ENCODE assay signal across 1 cellular context in the genomic region with DNA sequence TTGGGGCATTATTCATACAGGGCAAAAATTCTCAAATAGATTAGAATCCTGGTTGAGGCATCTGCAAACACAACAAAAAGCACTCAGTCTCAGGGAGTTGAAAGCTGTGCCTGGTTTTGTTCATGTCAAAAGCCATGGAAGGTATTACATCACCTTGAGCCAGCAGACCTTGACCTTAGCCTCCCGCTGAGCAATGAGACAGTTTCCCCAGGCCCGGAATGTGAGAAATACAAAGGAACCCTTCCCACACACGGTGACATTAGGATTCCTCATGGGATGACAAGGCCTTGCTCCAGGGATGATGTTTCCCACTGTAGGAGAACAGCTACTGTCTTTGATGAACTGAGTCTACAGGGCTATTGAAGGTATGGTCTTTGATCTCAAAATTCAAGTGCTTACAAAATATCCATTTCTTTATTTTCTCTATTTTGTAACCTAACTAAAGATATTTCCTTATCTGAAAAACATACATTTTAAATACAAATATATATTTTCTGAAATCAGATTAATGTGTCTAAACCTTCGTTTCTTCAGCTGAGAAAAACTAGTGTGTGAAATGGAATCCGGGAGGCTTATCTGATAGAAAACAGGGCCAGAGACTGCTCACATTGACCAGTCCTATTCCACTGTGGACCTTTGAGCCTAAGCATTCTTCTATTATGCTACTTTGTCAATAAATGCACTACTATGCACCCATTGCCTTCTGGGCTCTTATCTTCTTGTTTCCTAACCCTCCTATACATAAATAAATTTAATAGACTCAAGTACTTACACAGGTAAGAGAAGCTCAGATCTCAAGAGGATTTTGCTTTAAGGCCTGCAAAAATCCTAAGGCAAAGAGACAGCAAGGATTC.
TF ChIP-seq lines count a peak whose summit lies in the region.

No MANE protein-coding gene starts in this region.

TF ChIP-seq in HepG2, 621 proteins besides CTCF, POLR2A, EP300 and RAD21 (continued from another document and continues in another):
- TF ChIP-seq ZNF710 (CRISPR knock-in tag; IDR thresholded peaks at IDR 0.05; ENCODE audit: borderline replicate concordance) = peak; percentile 62; the same call in 1 of the 2 replicates
- TF ChIP-seq ZNF775 (CRISPR knock-in tag; IDR thresholded peaks at IDR 0.05; ENCODE audit: borderline replicate concordance) = no peak
- TF ChIP-seq NFYC (CRISPR knock-in tag; IDR thresholded peaks at IDR 0.05) = no peak
- TF ChIP-seq ZNF432 (CRISPR knock-in tag; IDR thresholded peaks at IDR 0.05; ENCODE audit: borderline replicate concordance) = no peak
- TF ChIP-seq POLR2AphosphoS2 (IDR thresholded peaks at IDR 0.05; ENCODE audit: low read depth, low read length) = no peak
- peak; percentile 70 for TF ChIP-seq ZNF574 (CRISPR knock-in tag; IDR thresholded peaks at IDR 0.05)
- TF ChIP-seq AKAP8 (CRISPR knock-in tag; IDR thresholded peaks at IDR 0.05) = no peak
- TF ChIP-seq ZNF724P (CRISPR knock-in tag; IDR thresholded peaks at IDR 0.05; ENCODE audit: borderline replicate concordance) = no peak
- no peak for TF ChIP-seq CEBPZ (IDR thresholded peaks at IDR 0.05; ENCODE audit: low read length)
- TF ChIP-seq, protein P1, sequence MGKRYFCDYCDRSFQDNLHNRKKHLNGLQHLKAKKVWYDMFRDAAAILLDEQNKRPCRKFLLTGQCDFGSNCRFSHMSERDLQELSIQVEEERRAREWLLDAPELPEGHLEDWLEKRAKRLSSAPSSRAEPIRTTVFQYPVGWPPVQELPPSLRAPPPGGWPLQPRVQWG (CRISPR knock-in tag; IDR thresholded peaks at IDR 0.05; ENCODE audit: borderline replicate concordance, low read depth) = no peak
- peak; percentile 94 for TF ChIP-seq ISL2 (CRISPR knock-in tag; IDR thresholded peaks at IDR 0.05)
- peak; percentile 93 for TF ChIP-seq FOSL2 (CRISPR knock-in tag; IDR thresholded peaks at IDR 0.05)
- TF ChIP-seq ZMYM3 (CRISPR knock-in tag; IDR thresholded peaks at IDR 0.05) = peak; percentile 39; the same call in 1 of the 2 replicates
- TF ChIP-seq MXD4 (CRISPR knock-in tag; IDR thresholded peaks at IDR 0.05) = no peak
- TF ChIP-seq PCBP1 (IDR thresholded peaks at IDR 0.05; ENCODE audit: borderline replicate concordance, low read depth, low read length) = no peak
- no peak for TF ChIP-seq CENPX (CRISPR knock-in tag; IDR thresholded peaks at IDR 0.05)
- TF ChIP-seq TEAD2 (CRISPR knock-in tag; IDR thresholded peaks at IDR 0.05) = no peak
- peak; percentile 87 for TF ChIP-seq ZNF331 (CRISPR knock-in tag; IDR thresholded peaks at IDR 0.05)
- no peak for TF ChIP-seq CSRNP2 (CRISPR knock-in tag; conservative IDR thresholded peaks at IDR 0.05; ENCODE audit: low read depth)
- TF ChIP-seq, protein P2, sequence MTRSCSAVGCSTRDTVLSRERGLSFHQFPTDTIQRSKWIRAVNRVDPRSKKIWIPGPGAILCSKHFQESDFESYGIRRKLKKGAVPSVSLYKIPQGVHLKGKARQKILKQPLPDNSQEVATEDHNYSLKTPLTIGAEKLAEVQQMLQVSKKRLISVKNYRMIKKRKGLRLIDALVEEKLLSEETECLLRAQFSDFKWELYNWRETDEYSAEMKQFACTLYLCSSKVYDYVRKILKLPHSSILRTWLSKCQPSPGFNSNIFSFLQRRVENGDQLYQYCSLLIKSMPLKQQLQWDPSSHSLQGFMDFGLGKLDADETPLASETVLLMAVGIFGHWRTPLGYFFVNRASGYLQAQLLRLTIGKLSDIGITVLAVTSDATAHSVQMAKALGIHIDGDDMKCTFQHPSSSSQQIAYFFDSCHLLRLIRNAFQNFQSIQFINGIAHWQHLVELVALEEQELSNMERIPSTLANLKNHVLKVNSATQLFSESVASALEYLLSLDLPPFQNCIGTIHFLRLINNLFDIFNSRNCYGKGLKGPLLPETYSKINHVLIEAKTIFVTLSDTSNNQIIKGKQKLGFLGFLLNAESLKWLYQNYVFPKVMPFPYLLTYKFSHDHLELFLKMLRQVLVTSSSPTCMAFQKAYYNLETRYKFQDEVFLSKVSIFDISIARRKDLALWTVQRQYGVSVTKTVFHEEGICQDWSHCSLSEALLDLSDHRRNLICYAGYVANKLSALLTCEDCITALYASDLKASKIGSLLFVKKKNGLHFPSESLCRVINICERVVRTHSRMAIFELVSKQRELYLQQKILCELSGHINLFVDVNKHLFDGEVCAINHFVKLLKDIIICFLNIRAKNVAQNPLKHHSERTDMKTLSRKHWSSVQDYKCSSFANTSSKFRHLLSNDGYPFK (CRISPR knock-in tag; IDR thresholded peaks at IDR 0.05; ENCODE audit: borderline replicate concordance) = no peak
- peak; percentile 97 for TF ChIP-seq CEBPB (IDR thresholded peaks at IDR 0.05; ENCODE audit: borderline replicate concordance, low read depth, low read length)
- TF ChIP-seq FOXC1 (CRISPR knock-in tag; IDR thresholded peaks at IDR 0.05; ENCODE audit: borderline replicate concordance) = no peak
- TF ChIP-seq TBP (CRISPR knock-in tag; IDR thresholded peaks at IDR 0.05) = no peak
- TF ChIP-seq RFXAP (CRISPR knock-in tag; IDR thresholded peaks at IDR 0.05; ENCODE audit: borderline replicate concordance) = no peak
- no peak; the same call in 1 of the 2 replicates for TF ChIP-seq ZNF124 (CRISPR knock-in tag; IDR thresholded peaks at IDR 0.05)
- no peak for TF ChIP-seq SMARCE1 (IDR thresholded peaks at IDR 0.05; ENCODE audit: borderline replicate concordance)
- TF ChIP-seq ZNF496 (CRISPR knock-in tag; IDR thresholded peaks at IDR 0.05; ENCODE audit: insufficient replicate concordance) = no peak
- peak; percentile 87 for TF ChIP-seq PHF21A (CRISPR knock-in tag; IDR thresholded peaks at IDR 0.05)
- TF ChIP-seq MEIS1 (CRISPR knock-in tag; IDR thresholded peaks at IDR 0.05; ENCODE audit: borderline replicate concordance) = peak; percentile 86; the same call in 1 of the 2 replicates
- no peak for TF ChIP-seq MAF1 (CRISPR knock-in tag; IDR thresholded peaks at IDR 0.05; ENCODE audit: borderline replicate concordance)
- TF ChIP-seq, protein P3, sequence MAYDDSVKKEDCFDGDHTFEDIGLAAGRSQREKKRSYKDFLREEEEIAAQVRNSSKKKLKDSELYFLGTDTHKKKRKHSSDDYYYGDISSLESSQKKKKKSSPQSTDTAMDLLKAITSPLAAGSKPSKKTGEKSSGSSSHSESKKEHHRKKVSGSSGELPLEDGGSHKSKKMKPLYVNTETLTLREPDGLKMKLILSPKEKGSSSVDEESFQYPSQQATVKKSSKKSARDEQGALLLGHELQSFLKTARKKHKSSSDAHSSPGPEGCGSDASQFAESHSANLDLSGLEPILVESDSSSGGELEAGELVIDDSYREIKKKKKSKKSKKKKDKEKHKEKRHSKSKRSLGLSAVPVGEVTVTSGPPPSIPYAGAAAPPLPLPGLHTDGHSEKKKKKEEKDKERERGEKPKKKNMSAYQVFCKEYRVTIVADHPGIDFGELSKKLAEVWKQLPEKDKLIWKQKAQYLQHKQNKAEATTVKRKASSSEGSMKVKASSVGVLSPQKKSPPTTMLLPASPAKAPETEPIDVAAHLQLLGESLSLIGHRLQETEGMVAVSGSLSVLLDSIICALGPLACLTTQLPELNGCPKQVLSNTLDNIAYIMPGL (CRISPR knock-in tag; IDR thresholded peaks at IDR 0.05; ENCODE audit: borderline replicate concordance in 1 of 2, low read depth in 1 of 2) = no peak
- TF ChIP-seq, protein P4, sequence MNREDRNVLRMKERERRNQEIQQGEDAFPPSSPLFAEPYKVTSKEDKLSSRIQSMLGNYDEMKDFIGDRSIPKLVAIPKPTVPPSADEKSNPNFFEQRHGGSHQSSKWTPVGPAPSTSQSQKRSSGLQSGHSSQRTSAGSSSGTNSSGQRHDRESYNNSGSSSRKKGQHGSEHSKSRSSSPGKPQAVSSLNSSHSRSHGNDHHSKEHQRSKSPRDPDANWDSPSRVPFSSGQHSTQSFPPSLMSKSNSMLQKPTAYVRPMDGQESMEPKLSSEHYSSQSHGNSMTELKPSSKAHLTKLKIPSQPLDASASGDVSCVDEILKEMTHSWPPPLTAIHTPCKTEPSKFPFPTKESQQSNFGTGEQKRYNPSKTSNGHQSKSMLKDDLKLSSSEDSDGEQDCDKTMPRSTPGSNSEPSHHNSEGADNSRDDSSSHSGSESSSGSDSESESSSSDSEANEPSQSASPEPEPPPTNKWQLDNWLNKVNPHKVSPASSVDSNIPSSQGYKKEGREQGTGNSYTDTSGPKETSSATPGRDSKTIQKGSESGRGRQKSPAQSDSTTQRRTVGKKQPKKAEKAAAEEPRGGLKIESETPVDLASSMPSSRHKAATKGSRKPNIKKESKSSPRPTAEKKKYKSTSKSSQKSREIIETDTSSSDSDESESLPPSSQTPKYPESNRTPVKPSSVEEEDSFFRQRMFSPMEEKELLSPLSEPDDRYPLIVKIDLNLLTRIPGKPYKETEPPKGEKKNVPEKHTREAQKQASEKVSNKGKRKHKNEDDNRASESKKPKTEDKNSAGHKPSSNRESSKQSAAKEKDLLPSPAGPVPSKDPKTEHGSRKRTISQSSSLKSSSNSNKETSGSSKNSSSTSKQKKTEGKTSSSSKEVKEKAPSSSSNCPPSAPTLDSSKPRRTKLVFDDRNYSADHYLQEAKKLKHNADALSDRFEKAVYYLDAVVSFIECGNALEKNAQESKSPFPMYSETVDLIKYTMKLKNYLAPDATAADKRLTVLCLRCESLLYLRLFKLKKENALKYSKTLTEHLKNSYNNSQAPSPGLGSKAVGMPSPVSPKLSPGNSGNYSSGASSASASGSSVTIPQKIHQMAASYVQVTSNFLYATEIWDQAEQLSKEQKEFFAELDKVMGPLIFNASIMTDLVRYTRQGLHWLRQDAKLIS (CRISPR knock-in tag; IDR thresholded peaks at IDR 0.05) = no peak
- TF ChIP-seq ZBTB8A (CRISPR knock-in tag; IDR thresholded peaks at IDR 0.05; ENCODE audit: borderline replicate concordance, low read depth) = no peak
- no peak for TF ChIP-seq ZNF589 (CRISPR knock-in tag; conservative IDR thresholded peaks at IDR 0.05)
- 0 out of 2 replicates have a peak, but pooled peaks have one; percentile 61 for TF ChIP-seq HOXA5 (CRISPR knock-in tag; IDR thresholded peaks at IDR 0.05)
- TF ChIP-seq KAT7 (CRISPR knock-in tag; IDR thresholded peaks at IDR 0.05; ENCODE audit: borderline replicate concordance) = no peak; the same call in 1 of the 2 replicates
- no peak for TF ChIP-seq NRL (CRISPR knock-in tag; IDR thresholded peaks at IDR 0.05; ENCODE audit: borderline replicate concordance)
- no peak for TF ChIP-seq KMT2A (CRISPR knock-in tag; IDR thresholded peaks at IDR 0.05)
- no peak for TF ChIP-seq HOXA9 (CRISPR knock-in tag; IDR thresholded peaks at IDR 0.05; ENCODE audit: borderline replicate concordance)
